ENCODE assay signal across 8 cellular contexts in genomic region chr9:85804993-85805788, GRCh38.
DNase-seq lines count a peak whose midpoint lies in the region; ATAC-seq and TF ChIP-seq lines count a peak whose summit lies in the region.
"Not testable (repeated sequence)": the region's sequence is repeated elsewhere in the genome, so short reads cannot be mapped to it uniquely, and the experiment has no call there.

No MANE protein-coding gene starts in this region.

- peak overlapping the region; percentile 73 for H3K4me3 ChIP-seq in fibroblast of villous mesenchyme (ENCODE audit: low read depth, low read length)

- H3K4me3 Mint-ChIP-seq in nephron progenitor cell: not testable (repeated sequence)

- peaks cover 35% of the 10 kb centered on the region for H3K36me3 Mint-ChIP-seq in nephron progenitor cell (ENCODE audit: low read depth)

- TF ChIP-seq CTCF in fibroblast of villous mesenchyme (IDR thresholded peaks at IDR 0.05; ENCODE audit: insufficient read depth, low read depth, low read length): peak; percentile 4
- not testable (repeated sequence) for TF ChIP-seq CTCF in nephron progenitor cell (IDR thresholded peaks at IDR 0.05)

- not testable (repeated sequence) for H3K9me3 Mint-ChIP-seq in nephron progenitor cell

- DNase-seq in Daoy (ENCODE audit: low read depth) (peak; percentile 81), KBM-7 (peak; percentile 66), RPMI7951 (ENCODE audit: low read depth) (peak; percentile 52), fibroblast of villous mesenchyme (ENCODE audit: low read depth) (peak; percentile 71), nephron progenitor cell (peak; percentile 81)
- DNase-seq in activated T-helper 9 cell treated with anti-CD3 and anti-CD28 coated beads, Interleukin-2, amount 50 U/mL, for 16 hours (ENCODE audit: low read depth): peak; percentile 63
- peak; percentile 69 to 81 (median 74) for DNase-seq in stimulated activated naive CD4-positive, alpha-beta T cell (lab: John Stamatoyannopoulos, UW)

- not testable (repeated sequence) for H3K27me3 Mint-ChIP-seq in nephron progenitor cell (ENCODE audit: low read depth, poor library complexity)

- not testable (repeated sequence) for H3K27ac Mint-ChIP-seq in nephron progenitor cell

- in situ Hi-C loops in KBM-7 (cut with MboI; ENCODE audit: low pct_unique_long_range_greater_than_20kb, low sequenced_read_pairs): not testable (repeated sequence)

- ATAC-seq in GM21786 (IDR thresholded peaks at IDR 0.05; ENCODE audit: unreplicated experiment): peak; percentile 74

- H3K4me1 Mint-ChIP-seq in nephron progenitor cell: not testable (repeated sequence)

Comparison
In these comparisons a context has a peak if more than half of its experiments do, and no peak if none do; other contexts are left out.
1. Peak in every context shown above with its lines: DNase-seq, ATAC-seq and H3K4me3 ChIP-seq.